ENCODE assay signal across 10 cellular contexts in genomic region chr1:65524931-65525296, GRCh38.
DNase-seq lines count a peak whose midpoint lies in the region; ATAC-seq and TF ChIP-seq lines count a peak whose summit lies in the region.
"Had no signal": no experiment of that assay in that cellular context is flagged by ENCODE, and none has a peak within 500 bp of the region (broad histone marks: within the 10 kb centered on the region; RNA-seq: fewer than 3 reads in every experiment).

No MANE protein-coding gene starts in this region.

- H3K79me2 ChIP-seq in neural progenitor cell (ENCODE audit: low read depth) = no peaks in the 10 kb centered on the region

- WGBS in esophagus muscularis mucosa = 36% methylated on average over 6 of the region's 6 CpGs
- WGBS in aorta, 2 donors = 11 to 19% methylated on average over 6 of the region's 6 CpGs

- H3K4me1 ChIP-seq in esophagus muscularis mucosa (peaks cover 6 to 19% (median 16%) of the 10 kb centered on the region in 4 donors), neural progenitor cell (peaks cover 8% of the 10 kb centered on the region), aorta (ENCODE audit: control insufficient read depth in 1 of 2, insufficient read depth in 2 of 2, low read length in 2 of 2) (peaks cover 0 to 3% of the 10 kb centered on the region in 2 donors)

- H3K9ac ChIP-seq in neural progenitor cell = no peak overlapping the region

- peak overlapping the region; percentile 83 for H3K4me3 Mint-ChIP-seq in neural progenitor cell

- no peaks in the 10 kb centered on the region for H4K20me1 ChIP-seq in neural progenitor cell (ENCODE audit: low read depth)

- H3K9me3 Mint-ChIP-seq in neural progenitor cell = no peaks in the 10 kb centered on the region

- peaks cover 7% of the 10 kb centered on the region for H3F3A ChIP-seq in neural progenitor cell (ENCODE audit: low read depth)

- H3K27me3 Mint-ChIP-seq in neural progenitor cell (ENCODE audit: insufficient read depth, low read depth) = peaks cover 21% of the 10 kb centered on the region

- H3K27me3 ChIP-seq in esophagus muscularis mucosa (peaks cover 0 to 39% (median 15%) of the 10 kb centered on the region in 4 donors), neural progenitor cell (peaks cover 38% of the 10 kb centered on the region), aorta (ENCODE audit: control insufficient read depth in 1 of 2, insufficient read depth in 2 of 2, low read length in 1 of 2) (no peaks in the 10 kb centered on the region)

- peaks cover 3% of the 10 kb centered on the region for H3K4me1 Mint-ChIP-seq in neural progenitor cell

- H3K4me3 ChIP-seq in esophagus muscularis mucosa = peak overlapping the region; percentile 58 to 64 (median 60)
- peak overlapping the region; percentile 85 for H3K4me3 ChIP-seq in neural progenitor cell
- H3K4me3 ChIP-seq in aorta (ENCODE audit: low read length in 2 of 2) = peak overlapping the region; percentile 32 to 37

- H3K27ac Mint-ChIP-seq in neural progenitor cell = no peak overlapping the region

- peak overlapping the region; percentile 98 for H2AFZ ChIP-seq in neural progenitor cell (replicated peaks)

- no peak for TF ChIP-seq EP300 in esophagus muscularis mucosa (IDR thresholded peaks at IDR 0.05)

- peak overlapping the region; percentile 51 to 76 (median 68) for H3K27ac ChIP-seq in esophagus muscularis mucosa (replicated peaks in 1 of 4)
- H3K27ac ChIP-seq in neural progenitor cell = no peak overlapping the region
- no peak overlapping the region for H3K27ac ChIP-seq in aorta (ENCODE audit: low read depth in 1 of 2, low read length in 2 of 2)

- peak in 1 of 2 donors; percentile 48 for ATAC-seq in left cardiac atrium
- ATAC-seq in left ventricle myocardium superior = no peak
- ATAC-seq in aorta (ENCODE audit: low FRiP score) = peak; percentile 20
- no peak for ATAC-seq in HG02884 (IDR thresholded peaks at IDR 0.05; ENCODE audit: unreplicated experiment)

- peak overlapping the region; percentile 99 for H3K4me2 ChIP-seq in neural progenitor cell

- H3K9me3 ChIP-seq in esophagus muscularis mucosa (no peaks in the 10 kb centered on the region), neural progenitor cell (ENCODE audit: low read depth) (no peaks in the 10 kb centered on the region), aorta (ENCODE audit: control insufficient read depth, low read length) (no peaks in the 10 kb centered on the region)

- no peaks in the 10 kb centered on the region for H3K36me3 ChIP-seq in esophagus muscularis mucosa
- no peaks in the 10 kb centered on the region for H3K36me3 ChIP-seq in neural progenitor cell
- no peaks in the 10 kb centered on the region for H3K36me3 ChIP-seq in aorta (ENCODE audit: control insufficient read depth in 1 of 2, insufficient read depth in 2 of 2, low read length in 1 of 2)

- intact Hi-C loops in left cardiac atrium (cut with DNase I) = no loop called here
- intact Hi-C loops in left ventricle myocardium superior (cut with micrococcal nuclease) = no loop called here
- intact Hi-C loops in esophagus muscularis mucosa (cut with DNase I) = no loop called here
- intact Hi-C loops in aorta (cut with DNase I) = no loop called here

- DNase-seq in left cardiac atrium = peak; percentile 62
- no peak for DNase-seq in left ventricle myocardium superior
- DNase-seq in esophagus muscularis mucosa (ENCODE audit: extremely low spot score) = no peak
- peak; percentile 12 for DNase-seq in neural progenitor cell (ENCODE audit: low spot score)
- DNase-seq in aorta = no peak
- DNase-seq in Kasumi-1 (lab: John Stamatoyannopoulos, UW) = no peak
- DNase-seq in NCI-H2029 (lab: John Stamatoyannopoulos, UW) = no peak
- DNase-seq: activated naive CD4-positive, alpha-beta T cell treated with Interleukin-2 at 50 U/mL for 16 hours; stimulated activated CD4-positive, alpha-beta T cell treated with anti-CD3 and anti-CD28 coated beads, Interleukin-4, amount 100 ng/mL, for 1 hour had no signal

- no peaks in the 10 kb centered on the region for H3K36me3 Mint-ChIP-seq in neural progenitor cell

- TF ChIP-seq CTCF in esophagus muscularis mucosa (IDR thresholded peaks at IDR 0.05) (no peak), neural progenitor cell (IDR thresholded peaks at IDR 0.05) (no peak)

- TF ChIP-seq POLR2A in esophagus muscularis mucosa (IDR thresholded peaks at IDR 0.05; ENCODE audit: low read depth) = no peak

Comparison
In these comparisons a context has a peak if more than half of its experiments do, and no peak if none do; other contexts are left out.
1. DNase-seq: peak in left cardiac atrium (single experiment) and neural progenitor cell (single experiment); none in left ventricle myocardium superior (single experiment), esophagus muscularis mucosa (single experiment), aorta (0 of 2), Kasumi-1 (0 of 2) and NCI-H2029 (single experiment).
2. H3K27ac ChIP-seq: peak in esophagus muscularis mucosa (4 of 4); none in neural progenitor cell (single experiment) and aorta (0 of 2).
3. H3K4me3 ChIP-seq: peak in every context shown above with its lines; median percentile 85 in neural progenitor cell; 60 in esophagus muscularis mucosa; 34 in aorta.